In the genomic region with DNA sequence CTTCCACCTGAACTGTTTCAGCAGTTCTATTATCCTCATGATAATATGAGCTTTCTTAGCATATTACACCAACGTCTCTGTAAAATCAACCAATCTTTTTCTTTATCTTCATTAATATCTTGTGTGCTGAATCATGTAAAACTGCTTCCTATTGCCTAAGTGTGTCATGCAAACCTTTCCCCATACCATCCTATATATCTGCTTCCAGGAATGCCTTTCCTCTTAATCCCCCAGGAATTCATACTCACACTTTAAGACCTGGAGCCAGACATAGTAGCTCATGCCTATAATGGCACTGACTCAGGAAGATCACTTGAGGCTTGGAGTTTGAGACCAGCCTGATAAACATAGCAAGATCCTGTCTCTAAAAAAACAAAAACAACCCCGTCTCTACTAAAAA, we compare ENCODE assay signal across 22 cellular contexts.
DNase-seq lines count a peak whose midpoint lies in the region; TF ChIP-seq lines count a peak whose summit lies in the region.
"Had no signal": no experiment of that assay in that cellular context is flagged by ENCODE, and none has a peak within 500 bp of the region (broad histone marks: within the 10 kb centered on the region; RNA-seq: fewer than 3 reads in every experiment).

No MANE protein-coding gene starts in this region.

- CTCF ChIA-PET in Calu3 (lab: Charles Lee) = interaction anchor here (1.1 kb wide), 1 partner anchor 17 kb away, joined by 4 read pairs; no protein-coding TSS in a partner anchor
- CTCF ChIA-PET in CD8-positive, alpha-beta memory T cell (lab: Charles Lee) = interaction anchor here (1.2 kb wide), 1 partner anchor 13 kb away, joined by 3 read pairs; no protein-coding TSS in a partner anchor

- no peak overlapping the region for H3K4me3 ChIP-seq in cardiac fibroblast (replicated peaks in 1 of 2; ENCODE audit: low read depth in 2 of 2, low read length in 2 of 2)
- no peak overlapping the region for H3K4me3 ChIP-seq in testis
- no peak overlapping the region for H3K4me3 ChIP-seq in CD8-positive, alpha-beta memory T cell (ENCODE audit: low read length)
- H3K4me3 ChIP-seq: gastroesophageal sphincter, SJCRH30, upper lobe of left lung had no signal

- H3K4me3 Mint-ChIP-seq in Calu3 (ENCODE audit: low read depth, unreplicated experiment) = no peak overlapping the region
- H3K4me3 Mint-ChIP-seq in CD8-positive, alpha-beta memory T cell = no peak overlapping the region
- H3K4me3 Mint-ChIP-seq: activated naive CD8-positive, alpha-beta T cell treated with anti-CD3 and anti-CD28 coated beads, Interleukin-2, amount 50 U/mL, for 24 hours; CD4-positive, alpha-beta T cell; stimulated activated naive CD8-positive, alpha-beta T cell treated with anti-CD3 and anti-CD28 coated beads, Interleukin-15, amount 100 ng/mL, for 72 hours; T-helper 17 cell had no signal

- no TSS peak for BruUV-seq in Calu3 (replicated peaks; lab: Mats Ljungman, UMichigan)

- no peaks in the 10 kb centered on the region for H3K27me3 ChIP-seq in testis
- no peaks in the 10 kb centered on the region for H3K27me3 ChIP-seq in CD8-positive, alpha-beta memory T cell (ENCODE audit: insufficient read depth, low read length, poor library complexity, severe bottlenecking)
- H3K27me3 ChIP-seq: gastroesophageal sphincter, SJCRH30, upper lobe of left lung had no signal

- intact Hi-C loops in Calu3 (cut with micrococcal nuclease; ENCODE audit: unreplicated experiment) (no loop called here), testis (cut with DNase I; ENCODE audit: low total_unique reads) (no loop called here)

- peak overlapping the region; percentile 93 for H3K27ac Mint-ChIP-seq in Calu3 (ENCODE audit: unreplicated experiment)
- no peak overlapping the region for H3K27ac Mint-ChIP-seq in CD8-positive, alpha-beta memory T cell
- H3K27ac Mint-ChIP-seq: activated naive CD8-positive, alpha-beta T cell treated with anti-CD3 and anti-CD28 coated beads, Interleukin-2, amount 50 U/mL, for 24 hours; CD4-positive, alpha-beta T cell; stimulated activated naive CD8-positive, alpha-beta T cell treated with anti-CD3 and anti-CD28 coated beads, Interleukin-15, amount 100 ng/mL, for 72 hours; T-helper 17 cell had no signal

- no peaks in the 10 kb centered on the region for H3K27me3 Mint-ChIP-seq in Calu3 (ENCODE audit: unreplicated experiment)
- peaks cover 0 to 2% of the 10 kb centered on the region in 2 donors for H3K27me3 Mint-ChIP-seq in CD8-positive, alpha-beta memory T cell
- H3K27me3 Mint-ChIP-seq: activated naive CD8-positive, alpha-beta T cell treated with anti-CD3 and anti-CD28 coated beads, Interleukin-2, amount 50 U/mL, for 24 hours; CD4-positive, alpha-beta T cell; stimulated activated naive CD8-positive, alpha-beta T cell treated with anti-CD3 and anti-CD28 coated beads, Interleukin-15, amount 100 ng/mL, for 72 hours; T-helper 17 cell had no signal

- no peak for TF ChIP-seq CTCF in Calu3 (IDR thresholded peaks at IDR 0.05; ENCODE audit: unreplicated experiment)
- no peak for TF ChIP-seq CTCF in cardiac fibroblast (IDR thresholded peaks at IDR 0.05; ENCODE audit: low read depth, low read length)
- no peak for TF ChIP-seq CTCF in testis (IDR thresholded peaks at IDR 0.05)

- POLR2A ChIA-PET in CD8-positive, alpha-beta memory T cell (lab: Charles Lee) = no interaction called here

- TF ChIP-seq POLR2A in testis (IDR thresholded peaks at IDR 0.05) = no peak

- no peaks in the 10 kb centered on the region for H3K9me3 Mint-ChIP-seq in Calu3 (ENCODE audit: low read depth, unreplicated experiment)
- no peaks in the 10 kb centered on the region for H3K9me3 Mint-ChIP-seq in CD8-positive, alpha-beta memory T cell
- H3K9me3 Mint-ChIP-seq: activated naive CD8-positive, alpha-beta T cell treated with anti-CD3 and anti-CD28 coated beads, Interleukin-2, amount 50 U/mL, for 24 hours; CD4-positive, alpha-beta T cell; stimulated activated naive CD8-positive, alpha-beta T cell treated with anti-CD3 and anti-CD28 coated beads, Interleukin-15, amount 100 ng/mL, for 72 hours had no signal

- H3K9me3 ChIP-seq in testis = no peaks in the 10 kb centered on the region
- H3K9me3 ChIP-seq in CD8-positive, alpha-beta memory T cell (ENCODE audit: low read length) = no peaks in the 10 kb centered on the region
- H3K9me3 ChIP-seq: gastroesophageal sphincter, upper lobe of left lung had no signal

- no peak overlapping the region for H3K27ac ChIP-seq in testis
- H3K27ac ChIP-seq in CD8-positive, alpha-beta memory T cell (ENCODE audit: low read depth, low read length) = no peak overlapping the region
- H3K27ac ChIP-seq: gastroesophageal sphincter, SJCRH30, upper lobe of left lung had no signal

- 89 to 93% methylated on average over 2 of the region's 2 CpGs for WGBS in testis, 2 donors

- no peaks in the 10 kb centered on the region for H3K36me3 ChIP-seq in testis (ENCODE audit: low read depth, missing control alignments)
- H3K36me3 ChIP-seq in CD8-positive, alpha-beta memory T cell (ENCODE audit: insufficient read depth, low read length) = no peaks in the 10 kb centered on the region
- H3K36me3 ChIP-seq: gastroesophageal sphincter, SJCRH30, upper lobe of left lung had no signal

- DNase-seq in Calu3 (no peak), NCI-H226 (peak; percentile 88), cardiac fibroblast (ENCODE audit: low read depth in 2 of 2) (peak; percentile 54 to 84), iris pigment epithelial cell (ENCODE audit: low read depth) (peak; percentile 88), testis (no peak), NCI-H345 treated with DMSO at 0.1 percent for 48 hours (lab: John Stamatoyannopoulos, UW; ENCODE audit: unreplicated experiment) (no peak)
- no peak for DNase-seq in activated naive CD4-positive, alpha-beta T cell (lab: John Stamatoyannopoulos, UW)
- no peak for DNase-seq in CD8-positive, alpha-beta memory T cell
- DNase-seq: activated naive CD8-positive, alpha-beta T cell treated with anti-CD3 and anti-CD28 coated beads, Interleukin-2, amount 50 U/mL, for 24 hours; CD4-positive, alpha-beta T cell; cerebellar nuclear complex; DMS79; MM.1S; NCI-H1694 treated with DMSO at 0.1 percent for 48 hours; NCI-H446 treated with DMSO at 0.1 percent for 48 hours; nucleus accumbens; right cardiac atrium; SJCRH30; stimulated activated naive CD8-positive, alpha-beta T cell treated with anti-CD3 and anti-CD28 coated beads, Interleukin-15, amount 100 ng/mL, for 72 hours; T-helper 17 cell; upper lobe of left lung had no signal

- peaks cover 7% of the 10 kb centered on the region for H3K4me1 ChIP-seq in testis
- H3K4me1 ChIP-seq in CD8-positive, alpha-beta memory T cell (ENCODE audit: insufficient read depth, low read length) = no peaks in the 10 kb centered on the region

- peaks cover 6% of the 10 kb centered on the region for H3K36me3 Mint-ChIP-seq in Calu3 (ENCODE audit: insufficient read depth, unreplicated experiment)
- H3K36me3 Mint-ChIP-seq in CD8-positive, alpha-beta memory T cell = no peaks in the 10 kb centered on the region

- H3K4me1 Mint-ChIP-seq in Calu3 (ENCODE audit: low read depth, unreplicated experiment) = peaks cover 54% of the 10 kb centered on the region
- H3K4me1 Mint-ChIP-seq in CD8-positive, alpha-beta memory T cell = peaks cover 0 to 6% (median 0%) of the 10 kb centered on the region in 3 donors

Comparison
In these comparisons a context has a peak if more than half of its experiments do, and no peak if none do; other contexts are left out.
1. DNase-seq: peak in NCI-H226 (single experiment), cardiac fibroblast (2 of 2) and iris pigment epithelial cell (single experiment); none in Calu3 (single experiment), activated naive CD4-positive, alpha-beta T cell (0 of 4), testis (single experiment), CD8-positive, alpha-beta memory T cell (0 of 5) and NCI-H345 treated with DMSO at 0.1 percent for 48 hours (single experiment).